1 cellular context compared by ENCODE assay signal in genomic region chr11:31812392-31813241, GRCh38.
TF ChIP-seq lines count a peak whose summit lies in the region.

No MANE protein-coding gene starts in this region.

TF ChIP-seq in SK-N-SH treated with all-trans-retinoic acid at 6 μM for 48 hours, 23 proteins besides CTCF, POLR2A, EP300 and RAD21 (continued from another document):
- no peak for TF ChIP-seq ARNTL (CRISPR knock-in tag; IDR thresholded peaks at IDR 0.05; ENCODE audit: borderline replicate concordance, low read depth)
- TF ChIP-seq SNAI2 (CRISPR knock-in tag; IDR thresholded peaks at IDR 0.05): no peak
- TF ChIP-seq OSR1 (CRISPR knock-in tag; IDR thresholded peaks at IDR 0.05): no peak
- TF ChIP-seq CSRNP3 (CRISPR knock-in tag; IDR thresholded peaks at IDR 0.05): no peak
- TF ChIP-seq ISL1 (CRISPR knock-in tag; IDR thresholded peaks at IDR 0.05): no peak
- TF ChIP-seq ZFP30 (CRISPR knock-in tag; IDR thresholded peaks at IDR 0.05): no peak
